14 cellular contexts compared by ENCODE assay signal in the genomic region with DNA sequence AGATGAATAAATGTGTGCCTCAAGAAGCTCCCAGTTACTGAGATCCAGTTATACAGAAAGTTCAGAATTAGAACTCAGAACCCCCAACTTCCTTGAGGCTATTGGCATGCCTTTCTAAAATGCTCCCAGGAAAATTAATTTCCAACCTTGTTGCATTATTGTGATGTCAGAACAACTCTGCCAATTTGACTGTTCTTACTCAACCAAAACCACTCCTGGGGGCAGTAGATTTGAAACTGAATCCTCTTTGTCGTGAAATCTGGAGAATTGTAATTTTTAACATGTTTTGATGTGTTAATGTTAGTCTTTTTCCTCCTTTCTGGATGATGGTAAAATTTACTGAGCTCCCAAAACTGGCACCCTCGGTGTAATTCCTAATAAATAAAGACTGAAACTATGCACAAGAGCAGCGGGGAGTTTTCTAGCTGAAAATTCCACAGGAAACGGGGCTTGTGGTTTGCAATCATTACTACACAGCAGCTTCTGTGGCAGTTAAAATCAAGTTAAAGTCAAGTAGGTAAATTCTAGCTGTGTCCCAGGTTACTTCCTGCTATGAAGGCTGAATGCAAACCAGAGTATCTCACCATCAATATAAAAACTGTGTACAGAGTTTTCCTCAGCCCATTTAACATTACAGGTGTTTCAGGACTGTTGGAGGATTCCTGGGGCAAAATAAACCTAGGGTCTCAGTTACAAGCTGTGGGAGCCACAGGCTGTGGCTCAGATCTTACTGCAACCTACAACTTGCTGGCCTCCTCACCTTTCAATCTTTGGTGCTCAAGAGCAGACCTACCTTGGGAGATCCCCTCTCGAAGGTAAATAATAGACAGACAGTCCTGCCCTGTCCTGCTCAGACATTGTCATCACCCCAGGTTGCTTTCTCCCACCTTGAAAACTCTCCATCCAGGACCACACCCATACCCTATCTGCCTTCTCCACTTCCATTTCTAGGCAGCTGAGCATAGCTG.
DNase-seq lines count a peak whose midpoint lies in the region; ATAC-seq, FAIRE-seq and TF ChIP-seq lines count a peak whose summit lies in the region.
"Had no signal": no experiment of that assay in that cellular context is flagged by ENCODE, and none has a peak within 500 bp of the region (broad histone marks: within the 10 kb centered on the region; RNA-seq: fewer than 3 reads in every experiment).

No MANE protein-coding gene starts in this region.

- no peak for TF ChIP-seq POLR2A in GM12892 (IDR thresholded peaks at IDR 0.05; ENCODE audit: low read depth, low read length)

- H3K27ac ChIP-seq in coronary artery: no peak overlapping the region
- H3K27ac ChIP-seq: vagina had no signal

- DNase-seq in GM12892 (ENCODE audit: insufficient read length) (no peak), GM03348 (ENCODE audit: low spot score) (no peak), NCI-H146 treated with DMSO at 0.1 percent for 48 hours (lab: John Stamatoyannopoulos, UW; ENCODE audit: unreplicated experiment) (no peak), 8988T (no peak), coronary artery (ENCODE audit: low spot score) (no peak)
- no peak for DNase-seq in activated naive CD8-positive, alpha-beta T cell treated with anti-CD3 and anti-CD28 coated beads, Interleukin-2, amount 50 U/mL, for 24 hours
- DNase-seq: erythroblast, H9, OCI-M1 had no signal

- no peaks in the 10 kb centered on the region for H3K36me3 Mint-ChIP-seq in activated naive CD8-positive, alpha-beta T cell treated with anti-CD3 and anti-CD28 coated beads, Interleukin-2, amount 50 U/mL, for 24 hours (ENCODE audit: low read depth)

- H3K4me3 Mint-ChIP-seq in activated naive CD8-positive, alpha-beta T cell treated with anti-CD3 and anti-CD28 coated beads, Interleukin-2, amount 50 U/mL, for 24 hours: peak overlapping the region; percentile 57
- H3K4me3 Mint-ChIP-seq: H9, WTC11 had no signal

- H3K9me3 Mint-ChIP-seq in activated naive CD8-positive, alpha-beta T cell treated with anti-CD3 and anti-CD28 coated beads, Interleukin-2, amount 50 U/mL, for 24 hours: no peaks in the 10 kb centered on the region

- FAIRE-seq in GM12892 (lab: Jason Lieb, UNC): peak; percentile 21
- FAIRE-seq: astrocyte had no signal

- ATAC-seq in GM19438 (IDR thresholded peaks at IDR 0.05; ENCODE audit: low read depth, unreplicated experiment) (peak; percentile 67), HG03159 (IDR thresholded peaks at IDR 0.05; ENCODE audit: unreplicated experiment) (peak; percentile 70)
- ATAC-seq in activated naive CD8-positive, alpha-beta T cell treated with anti-CD3 and anti-CD28 coated beads, Interleukin-2, amount 50 U/mL, for 24 hours: peak; percentile 74
- ATAC-seq: WTC11 had no signal

- peaks cover 21% of the 10 kb centered on the region for H3K4me1 Mint-ChIP-seq in activated naive CD8-positive, alpha-beta T cell treated with anti-CD3 and anti-CD28 coated beads, Interleukin-2, amount 50 U/mL, for 24 hours
- H3K4me1 Mint-ChIP-seq: WTC11 had no signal

- peak overlapping the region; percentile 60 for H3K27ac Mint-ChIP-seq in activated naive CD8-positive, alpha-beta T cell treated with anti-CD3 and anti-CD28 coated beads, Interleukin-2, amount 50 U/mL, for 24 hours
- H3K27ac Mint-ChIP-seq: H9, WTC11 had no signal

- H3K4me3 ChIP-seq in coronary artery: no peak overlapping the region
- H3K4me3 ChIP-seq: vagina had no signal

- H3K27me3 Mint-ChIP-seq in activated naive CD8-positive, alpha-beta T cell treated with anti-CD3 and anti-CD28 coated beads, Interleukin-2, amount 50 U/mL, for 24 hours: no peaks in the 10 kb centered on the region

- TF ChIP-seq CTCF in coronary artery (IDR thresholded peaks at IDR 0.05): no peak
